1 cellular context compared by ENCODE assay signal in the genomic region with DNA sequence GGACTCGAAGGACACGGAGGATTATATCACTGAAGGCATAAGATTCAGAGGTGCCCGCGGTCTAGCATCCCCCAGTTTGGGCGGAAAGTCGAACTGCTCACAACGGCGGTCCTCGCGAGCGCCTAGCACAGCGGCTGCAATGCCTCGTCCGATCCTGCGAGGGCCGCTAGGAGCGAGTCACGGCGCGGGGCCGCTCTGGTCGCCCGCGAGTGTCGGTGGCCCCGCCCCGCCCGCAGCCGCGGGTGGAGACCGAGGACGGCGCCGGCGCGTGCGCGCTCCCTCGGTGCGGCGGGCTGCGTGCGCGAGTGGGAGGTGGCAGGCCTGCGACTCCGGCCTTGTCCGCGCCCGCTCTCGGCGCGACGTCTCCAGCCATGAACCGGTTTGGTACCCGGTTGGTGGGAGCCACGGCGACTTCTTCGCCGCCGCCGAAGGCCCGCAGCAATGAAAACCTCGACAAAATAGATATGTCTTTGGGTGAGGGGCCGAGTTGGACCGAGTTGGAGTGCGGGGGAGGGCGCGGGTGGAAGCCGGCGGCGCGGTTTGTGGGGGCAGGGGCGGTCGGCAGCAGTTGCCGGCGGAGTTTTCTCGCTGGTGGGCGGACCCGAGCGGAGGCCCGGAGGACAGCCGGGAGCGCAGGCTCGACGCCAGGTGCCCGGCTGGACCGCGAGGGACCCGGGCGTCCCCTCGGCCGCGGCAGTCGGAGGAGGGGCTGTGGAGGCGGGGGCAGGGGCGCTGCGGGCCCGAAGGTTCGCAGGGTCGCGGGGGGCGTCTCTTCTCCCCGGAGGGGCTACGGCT.
A peak's percentile ranks its signal among the peaks of the same experiment; 100 is the strongest.
TF ChIP-seq lines count a peak whose summit lies in the region.

A gene with protein sequence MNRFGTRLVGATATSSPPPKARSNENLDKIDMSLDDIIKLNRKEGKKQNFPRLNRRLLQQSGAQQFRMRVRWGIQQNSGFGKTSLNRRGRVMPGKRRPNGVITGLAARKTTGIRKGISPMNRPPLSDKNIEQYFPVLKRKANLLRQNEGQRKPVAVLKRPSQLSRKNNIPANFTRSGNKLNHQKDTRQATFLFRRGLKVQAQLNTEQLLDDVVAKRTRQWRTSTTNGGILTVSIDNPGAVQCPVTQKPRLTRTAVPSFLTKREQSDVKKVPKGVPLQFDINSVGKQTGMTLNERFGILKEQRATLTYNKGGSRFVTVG (plus strand): TSS at position 283 of the 795 bp plus-strand sequence. CDS start 89 bp downstream, at position 372.

TF ChIP-seq in K562, 482 proteins besides CTCF, POLR2A, EP300 and RAD21 (continued from another document and continues in another):
- TF ChIP-seq, protein P1, sequence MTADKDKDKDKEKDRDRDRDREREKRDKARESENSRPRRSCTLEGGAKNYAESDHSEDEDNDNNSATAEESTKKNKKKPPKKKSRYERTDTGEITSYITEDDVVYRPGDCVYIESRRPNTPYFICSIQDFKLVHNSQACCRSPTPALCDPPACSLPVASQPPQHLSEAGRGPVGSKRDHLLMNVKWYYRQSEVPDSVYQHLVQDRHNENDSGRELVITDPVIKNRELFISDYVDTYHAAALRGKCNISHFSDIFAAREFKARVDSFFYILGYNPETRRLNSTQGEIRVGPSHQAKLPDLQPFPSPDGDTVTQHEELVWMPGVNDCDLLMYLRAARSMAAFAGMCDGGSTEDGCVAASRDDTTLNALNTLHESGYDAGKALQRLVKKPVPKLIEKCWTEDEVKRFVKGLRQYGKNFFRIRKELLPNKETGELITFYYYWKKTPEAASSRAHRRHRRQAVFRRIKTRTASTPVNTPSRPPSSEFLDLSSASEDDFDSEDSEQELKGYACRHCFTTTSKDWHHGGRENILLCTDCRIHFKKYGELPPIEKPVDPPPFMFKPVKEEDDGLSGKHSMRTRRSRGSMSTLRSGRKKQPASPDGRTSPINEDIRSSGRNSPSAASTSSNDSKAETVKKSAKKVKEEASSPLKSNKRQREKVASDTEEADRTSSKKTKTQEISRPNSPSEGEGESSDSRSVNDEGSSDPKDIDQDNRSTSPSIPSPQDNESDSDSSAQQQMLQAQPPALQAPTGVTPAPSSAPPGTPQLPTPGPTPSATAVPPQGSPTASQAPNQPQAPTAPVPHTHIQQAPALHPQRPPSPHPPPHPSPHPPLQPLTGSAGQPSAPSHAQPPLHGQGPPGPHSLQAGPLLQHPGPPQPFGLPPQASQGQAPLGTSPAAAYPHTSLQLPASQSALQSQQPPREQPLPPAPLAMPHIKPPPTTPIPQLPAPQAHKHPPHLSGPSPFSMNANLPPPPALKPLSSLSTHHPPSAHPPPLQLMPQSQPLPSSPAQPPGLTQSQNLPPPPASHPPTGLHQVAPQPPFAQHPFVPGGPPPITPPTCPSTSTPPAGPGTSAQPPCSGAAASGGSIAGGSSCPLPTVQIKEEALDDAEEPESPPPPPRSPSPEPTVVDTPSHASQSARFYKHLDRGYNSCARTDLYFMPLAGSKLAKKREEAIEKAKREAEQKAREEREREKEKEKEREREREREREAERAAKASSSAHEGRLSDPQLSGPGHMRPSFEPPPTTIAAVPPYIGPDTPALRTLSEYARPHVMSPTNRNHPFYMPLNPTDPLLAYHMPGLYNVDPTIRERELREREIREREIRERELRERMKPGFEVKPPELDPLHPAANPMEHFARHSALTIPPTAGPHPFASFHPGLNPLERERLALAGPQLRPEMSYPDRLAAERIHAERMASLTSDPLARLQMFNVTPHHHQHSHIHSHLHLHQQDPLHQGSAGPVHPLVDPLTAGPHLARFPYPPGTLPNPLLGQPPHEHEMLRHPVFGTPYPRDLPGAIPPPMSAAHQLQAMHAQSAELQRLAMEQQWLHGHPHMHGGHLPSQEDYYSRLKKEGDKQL (CRISPR knock-in tag; IDR thresholded peaks at IDR 0.05; ENCODE audit: borderline replicate concordance): 0 out of 2 replicates have a peak, but pooled peaks have one; percentile 50
- TF ChIP-seq L3MBTL2 (IDR thresholded peaks at IDR 0.05) (peak; percentile 98), NFE2 (IDR thresholded peaks at IDR 0.05; ENCODE audit: low read depth) (no peak), ZNF444 (CRISPR knock-in tag; IDR thresholded peaks at IDR 0.05) (no peak), ETV6 (IDR thresholded peaks at IDR 0.05; ENCODE audit: borderline replicate concordance in 1 of 2, low read depth in 2 of 2, low read length in 1 of 2) (no peak), ETV6 (CRISPR knock-in tag; IDR thresholded peaks at IDR 0.05; ENCODE audit: borderline replicate concordance) (no peak), EHMT2 (IDR thresholded peaks at IDR 0.05) (no peak), ZNF316 (IDR thresholded peaks at IDR 0.05) (no peak), PTRF (tag; IDR thresholded peaks at IDR 0.05) (no peak), SIRT6 (IDR thresholded peaks at IDR 0.05; ENCODE audit: low read depth, low read length) (no peak), ZKSCAN8 (CRISPR knock-in tag; IDR thresholded peaks at IDR 0.05) (no peak), TAF1 (IDR thresholded peaks at IDR 0.05; ENCODE audit: control insufficient read depth, extremely low read depth, insufficient read depth, low read length, severe bottlenecking) (peak; percentile 24), ZNF696 (CRISPR knock-in tag; conservative IDR thresholded peaks at IDR 0.05) (no peak), CBX3 (IDR thresholded peaks at IDR 0.05; ENCODE audit: borderline replicate concordance in 1 of 2, low read length in 2 of 2) (peak in 1 of 2 experiments; percentile 58; a peak in 1 of 3 replicates), SP1 (CRISPR knock-in tag; IDR thresholded peaks at IDR 0.05) (peak; percentile 81), NRF1 (conservative IDR thresholded peaks at IDR 0.05 in 1 of 2, IDR thresholded peaks at IDR 0.05 in 1 of 2) (peak; percentile 93 to 94), NR1H2 (CRISPR knock-in tag; IDR thresholded peaks at IDR 0.05) (0 out of 2 replicates have a peak, but pooled peaks have one; percentile 41), NCOR1 (IDR thresholded peaks at IDR 0.05) (no peak; the same call in 1 of the 2 replicates), RB1 (IDR thresholded peaks at IDR 0.05; ENCODE audit: low read depth) (peak; percentile 87), FOSL1 (tag; conservative IDR thresholded peaks at IDR 0.05) (no peak), JUNB (CRISPR knock-in tag; conservative IDR thresholded peaks at IDR 0.05) (no peak), ELF2 (CRISPR knock-in tag; IDR thresholded peaks at IDR 0.05) (no peak)
- TF ChIP-seq, protein P2, sequence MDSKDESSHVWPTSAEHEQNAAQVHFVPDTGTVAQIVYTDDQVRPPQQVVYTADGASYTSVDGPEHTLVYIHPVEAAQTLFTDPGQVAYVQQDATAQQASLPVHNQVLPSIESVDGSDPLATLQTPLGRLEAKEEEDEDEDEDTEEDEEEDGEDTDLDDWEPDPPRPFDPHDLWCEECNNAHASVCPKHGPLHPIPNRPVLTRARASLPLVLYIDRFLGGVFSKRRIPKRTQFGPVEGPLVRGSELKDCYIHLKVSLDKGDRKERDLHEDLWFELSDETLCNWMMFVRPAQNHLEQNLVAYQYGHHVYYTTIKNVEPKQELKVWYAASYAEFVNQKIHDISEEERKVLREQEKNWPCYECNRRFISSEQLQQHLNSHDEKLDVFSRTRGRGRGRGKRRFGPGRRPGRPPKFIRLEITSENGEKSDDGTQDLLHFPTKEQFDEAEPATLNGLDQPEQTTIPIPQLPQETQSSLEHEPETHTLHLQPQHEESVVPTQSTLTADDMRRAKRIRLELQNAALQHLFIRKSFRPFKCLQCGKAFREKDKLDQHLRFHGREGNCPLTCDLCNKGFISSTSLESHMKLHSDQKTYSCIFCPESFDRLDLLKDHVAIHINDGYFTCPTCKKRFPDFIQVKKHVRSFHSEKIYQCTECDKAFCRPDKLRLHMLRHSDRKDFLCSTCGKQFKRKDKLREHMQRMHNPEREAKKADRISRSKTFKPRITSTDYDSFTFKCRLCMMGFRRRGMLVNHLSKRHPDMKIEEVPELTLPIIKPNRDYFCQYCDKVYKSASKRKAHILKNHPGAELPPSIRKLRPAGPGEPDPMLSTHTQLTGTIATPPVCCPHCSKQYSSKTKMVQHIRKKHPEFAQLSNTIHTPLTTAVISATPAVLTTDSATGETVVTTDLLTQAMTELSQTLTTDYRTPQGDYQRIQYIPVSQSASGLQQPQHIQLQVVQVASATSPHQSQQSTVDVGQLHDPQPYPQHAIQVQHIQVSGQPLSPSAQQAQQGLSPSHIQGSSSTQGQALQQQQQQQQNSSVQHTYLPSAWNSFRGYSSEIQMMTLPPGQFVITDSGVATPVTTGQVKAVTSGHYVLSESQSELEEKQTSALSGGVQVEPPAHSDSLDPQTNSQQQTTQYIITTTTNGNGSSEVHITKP (IDR thresholded peaks at IDR 0.05; ENCODE audit: partially characterized antibody): no peak
- TF ChIP-seq, protein P3, sequence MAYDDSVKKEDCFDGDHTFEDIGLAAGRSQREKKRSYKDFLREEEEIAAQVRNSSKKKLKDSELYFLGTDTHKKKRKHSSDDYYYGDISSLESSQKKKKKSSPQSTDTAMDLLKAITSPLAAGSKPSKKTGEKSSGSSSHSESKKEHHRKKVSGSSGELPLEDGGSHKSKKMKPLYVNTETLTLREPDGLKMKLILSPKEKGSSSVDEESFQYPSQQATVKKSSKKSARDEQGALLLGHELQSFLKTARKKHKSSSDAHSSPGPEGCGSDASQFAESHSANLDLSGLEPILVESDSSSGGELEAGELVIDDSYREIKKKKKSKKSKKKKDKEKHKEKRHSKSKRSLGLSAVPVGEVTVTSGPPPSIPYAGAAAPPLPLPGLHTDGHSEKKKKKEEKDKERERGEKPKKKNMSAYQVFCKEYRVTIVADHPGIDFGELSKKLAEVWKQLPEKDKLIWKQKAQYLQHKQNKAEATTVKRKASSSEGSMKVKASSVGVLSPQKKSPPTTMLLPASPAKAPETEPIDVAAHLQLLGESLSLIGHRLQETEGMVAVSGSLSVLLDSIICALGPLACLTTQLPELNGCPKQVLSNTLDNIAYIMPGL (CRISPR knock-in tag; IDR thresholded peaks at IDR 0.05): peak; percentile 76; the same call in 1 of the 2 replicates
- TF ChIP-seq, protein P4, sequence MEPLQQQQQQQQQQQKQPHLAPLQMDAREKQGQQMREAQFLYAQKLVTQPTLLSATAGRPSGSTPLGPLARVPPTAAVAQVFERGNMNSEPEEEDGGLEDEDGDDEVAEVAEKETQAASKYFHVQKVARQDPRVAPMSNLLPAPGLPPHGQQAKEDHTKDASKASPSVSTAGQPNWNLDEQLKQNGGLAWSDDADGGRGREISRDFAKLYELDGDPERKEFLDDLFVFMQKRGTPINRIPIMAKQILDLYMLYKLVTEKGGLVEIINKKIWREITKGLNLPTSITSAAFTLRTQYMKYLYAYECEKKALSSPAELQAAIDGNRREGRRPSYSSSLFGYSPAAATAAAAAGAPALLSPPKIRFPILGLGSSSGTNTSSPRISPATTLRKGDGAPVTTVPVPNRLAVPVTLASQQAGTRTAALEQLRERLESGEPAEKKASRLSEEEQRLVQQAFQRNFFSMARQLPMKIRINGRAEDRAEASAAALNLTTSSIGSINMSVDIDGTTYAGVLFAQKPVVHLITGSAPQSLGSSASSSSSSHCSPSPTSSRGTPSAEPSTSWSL (CRISPR knock-in tag; IDR thresholded peaks at IDR 0.05; ENCODE audit: borderline replicate concordance): no peak
- TF ChIP-seq, protein P5, sequence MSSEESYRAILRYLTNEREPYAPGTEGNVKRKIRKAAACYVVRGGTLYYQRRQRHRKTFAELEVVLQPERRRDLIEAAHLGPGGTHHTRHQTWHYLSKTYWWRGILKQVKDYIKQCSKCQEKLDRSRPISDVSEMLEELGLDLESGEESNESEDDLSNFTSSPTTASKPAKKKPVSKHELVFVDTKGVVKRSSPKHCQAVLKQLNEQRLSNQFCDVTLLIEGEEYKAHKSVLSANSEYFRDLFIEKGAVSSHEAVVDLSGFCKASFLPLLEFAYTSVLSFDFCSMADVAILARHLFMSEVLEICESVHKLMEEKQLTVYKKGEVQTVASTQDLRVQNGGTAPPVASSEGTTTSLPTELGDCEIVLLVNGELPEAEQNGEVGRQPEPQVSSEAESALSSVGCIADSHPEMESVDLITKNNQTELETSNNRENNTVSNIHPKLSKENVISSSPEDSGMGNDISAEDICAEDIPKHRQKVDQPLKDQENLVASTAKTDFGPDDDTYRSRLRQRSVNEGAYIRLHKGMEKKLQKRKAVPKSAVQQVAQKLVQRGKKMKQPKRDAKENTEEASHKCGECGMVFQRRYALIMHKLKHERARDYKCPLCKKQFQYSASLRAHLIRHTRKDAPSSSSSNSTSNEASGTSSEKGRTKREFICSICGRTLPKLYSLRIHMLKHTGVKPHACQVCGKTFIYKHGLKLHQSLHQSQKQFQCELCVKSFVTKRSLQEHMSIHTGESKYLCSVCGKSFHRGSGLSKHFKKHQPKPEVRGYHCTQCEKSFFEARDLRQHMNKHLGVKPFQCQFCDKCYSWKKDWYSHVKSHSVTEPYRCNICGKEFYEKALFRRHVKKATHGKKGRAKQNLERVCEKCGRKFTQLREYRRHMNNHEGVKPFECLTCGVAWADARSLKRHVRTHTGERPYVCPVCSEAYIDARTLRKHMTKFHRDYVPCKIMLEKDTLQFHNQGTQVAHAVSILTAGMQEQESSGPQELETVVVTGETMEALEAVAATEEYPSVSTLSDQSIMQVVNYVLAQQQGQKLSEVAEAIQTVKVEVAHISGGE (CRISPR knock-in tag; IDR thresholded peaks at IDR 0.05): 0 out of 6 replicates have a peak, but pooled peaks of 1 of the 3 experiments have one; percentile 37
- TF ChIP-seq, protein P6, sequence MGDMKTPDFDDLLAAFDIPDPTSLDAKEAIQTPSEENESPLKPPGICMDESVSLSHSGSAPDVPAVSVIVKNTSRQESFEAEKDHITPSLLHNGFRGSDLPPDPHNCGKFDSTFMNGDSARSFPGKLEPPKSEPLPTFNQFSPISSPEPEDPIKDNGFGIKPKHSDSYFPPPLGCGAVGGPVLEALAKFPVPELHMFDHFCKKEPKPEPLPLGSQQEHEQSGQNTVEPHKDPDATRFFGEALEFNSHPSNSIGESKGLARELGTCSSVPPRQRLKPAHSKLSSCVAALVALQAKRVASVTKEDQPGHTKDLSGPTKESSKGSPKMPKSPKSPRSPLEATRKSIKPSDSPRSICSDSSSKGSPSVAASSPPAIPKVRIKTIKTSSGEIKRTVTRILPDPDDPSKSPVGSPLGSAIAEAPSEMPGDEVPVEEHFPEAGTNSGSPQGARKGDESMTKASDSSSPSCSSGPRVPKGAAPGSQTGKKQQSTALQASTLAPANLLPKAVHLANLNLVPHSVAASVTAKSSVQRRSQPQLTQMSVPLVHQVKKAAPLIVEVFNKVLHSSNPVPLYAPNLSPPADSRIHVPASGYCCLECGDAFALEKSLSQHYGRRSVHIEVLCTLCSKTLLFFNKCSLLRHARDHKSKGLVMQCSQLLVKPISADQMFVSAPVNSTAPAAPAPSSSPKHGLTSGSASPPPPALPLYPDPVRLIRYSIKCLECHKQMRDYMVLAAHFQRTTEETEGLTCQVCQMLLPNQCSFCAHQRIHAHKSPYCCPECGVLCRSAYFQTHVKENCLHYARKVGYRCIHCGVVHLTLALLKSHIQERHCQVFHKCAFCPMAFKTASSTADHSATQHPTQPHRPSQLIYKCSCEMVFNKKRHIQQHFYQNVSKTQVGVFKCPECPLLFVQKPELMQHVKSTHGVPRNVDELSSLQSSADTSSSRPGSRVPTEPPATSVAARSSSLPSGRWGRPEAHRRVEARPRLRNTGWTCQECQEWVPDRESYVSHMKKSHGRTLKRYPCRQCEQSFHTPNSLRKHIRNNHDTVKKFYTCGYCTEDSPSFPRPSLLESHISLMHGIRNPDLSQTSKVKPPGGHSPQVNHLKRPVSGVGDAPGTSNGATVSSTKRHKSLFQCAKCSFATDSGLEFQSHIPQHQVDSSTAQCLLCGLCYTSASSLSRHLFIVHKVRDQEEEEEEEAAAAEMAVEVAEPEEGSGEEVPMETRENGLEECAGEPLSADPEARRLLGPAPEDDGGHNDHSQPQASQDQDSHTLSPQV (IDR thresholded peaks at IDR 0.05): peak; percentile 87
- TF ChIP-seq, protein P7, sequence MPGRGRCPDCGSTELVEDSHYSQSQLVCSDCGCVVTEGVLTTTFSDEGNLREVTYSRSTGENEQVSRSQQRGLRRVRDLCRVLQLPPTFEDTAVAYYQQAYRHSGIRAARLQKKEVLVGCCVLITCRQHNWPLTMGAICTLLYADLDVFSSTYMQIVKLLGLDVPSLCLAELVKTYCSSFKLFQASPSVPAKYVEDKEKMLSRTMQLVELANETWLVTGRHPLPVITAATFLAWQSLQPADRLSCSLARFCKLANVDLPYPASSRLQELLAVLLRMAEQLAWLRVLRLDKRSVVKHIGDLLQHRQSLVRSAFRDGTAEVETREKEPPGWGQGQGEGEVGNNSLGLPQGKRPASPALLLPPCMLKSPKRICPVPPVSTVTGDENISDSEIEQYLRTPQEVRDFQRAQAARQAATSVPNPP (IDR thresholded peaks at IDR 0.05; ENCODE audit: borderline replicate concordance, insufficient read depth, insufficient read length): no peak
